18 cellular contexts compared by ENCODE assay signal in genomic region chrX:97096385-97096784, GRCh38.
DNase-seq lines count a peak whose midpoint lies in the region; ATAC-seq, FAIRE-seq and TF ChIP-seq lines count a peak whose summit lies in the region.
"Had no signal": no experiment of that assay in that cellular context is flagged by ENCODE, and none has a peak within 500 bp of the region (broad histone marks: within the 10 kb centered on the region; RNA-seq: fewer than 3 reads in every experiment).

No MANE protein-coding gene starts in this region.

- SMC1A ChIA-PET in GM12878 (lab: Charles Lee; ENCODE audit: uncharacterized antibody, unreplicated experiment) = interaction anchor here (1.0 kb wide), 1 partner anchor 57 kb away, joined by 3 read pairs; no protein-coding TSS in a partner anchor

- no peak overlapping the region for H2BK120ac ChIP-seq in neuronal stem cell (ENCODE audit: low read depth, low read length)

- H3K14ac ChIP-seq in neuronal stem cell (ENCODE audit: low read length) = no peak overlapping the region

- H3K23ac ChIP-seq in neuronal stem cell (ENCODE audit: low read depth, low read length, poor library complexity) = no peak overlapping the region

- TF ChIP-seq POLR2A in GM12878 (IDR thresholded peaks at IDR 0.05; ENCODE audit: low read depth, low read length) = no peak

- H3K4me1 ChIP-seq in GM12878 (ENCODE audit: control insufficient read depth, insufficient read depth, low read length) (no peaks in the 10 kb centered on the region), neuronal stem cell (ENCODE audit: control insufficient read depth in 2 of 2, insufficient read depth in 1 of 2, low read depth in 1 of 2, low read length in 2 of 2) (no peaks in the 10 kb centered on the region)

- H3K27ac ChIP-seq in GM12878 (ENCODE audit: control insufficient read depth, insufficient read depth) (no peak overlapping the region), neuronal stem cell (replicated peaks; ENCODE audit: low read length) (no peak overlapping the region)

- no peak for TF ChIP-seq EP300 in GM12878 (IDR thresholded peaks at IDR 0.05; ENCODE audit: borderline replicate concordance in 1 of 2, control insufficient read depth in 1 of 2, low read depth in 2 of 2, low read length in 2 of 2)

- H3K79me1 ChIP-seq in neuronal stem cell (ENCODE audit: low read depth, low read length) = no peaks in the 10 kb centered on the region

- H4K20me1 ChIP-seq in GM12878 (ENCODE audit: control insufficient read depth, insufficient read depth) = no peaks in the 10 kb centered on the region

- H3K27me3 ChIP-seq in H7 (ENCODE audit: control insufficient read depth, insufficient read depth, low read length) (no peaks in the 10 kb centered on the region), GM12878 (replicated peaks in 1 of 2; ENCODE audit: control insufficient read depth in 2 of 2, insufficient read depth in 2 of 2, low read length in 1 of 2) (no peaks in the 10 kb centered on the region), neuronal stem cell (ENCODE audit: control insufficient read depth in 3 of 3, insufficient read depth in 3 of 3, low read depth in 1 of 3, low read length in 3 of 3) (peaks cover 0 to 3% (median 0%) of the 10 kb centered on the region in 3 experiments)

- CTCF ChIA-PET in GM12878 (lab: Yijun Ruan, JAX) = no interaction called here

- no peak overlapping the region for H3K4me3 ChIP-seq in H7 (ENCODE audit: insufficient read depth, low read depth, low read length)
- H3K4me3 ChIP-seq in GM12878 = no peak overlapping the region
- no peak overlapping the region for H3K4me3 ChIP-seq in neuronal stem cell (ENCODE audit: low read length in 2 of 2)

- 54% methylated on average over 2 of the region's 2 CpGs for WGBS in GM12878 (ENCODE audit: insufficient coverage, insufficient replicate concordance, low lambda C conversion rate, missing lambda C conversion rate)
- no CpG with 5 or more reads among the region's 2 CpGs for WGBS in neuronal stem cell (ENCODE audit: extremely low coverage in 2 of 2, insufficient read length in 2 of 2, insufficient replicate concordance in 1 of 2), 2 donors

- no peak overlapping the region for H2BK5ac ChIP-seq in neuronal stem cell (ENCODE audit: low read length)

- in situ Hi-C loops in GM12878 (cut with MboI) = no loop called here

- ATAC-seq in GM12878 (no peak), GM21717 (IDR thresholded peaks at IDR 0.05; ENCODE audit: unreplicated experiment) (no peak), sciatic nerve (no peak)

- H3K9me3 ChIP-seq in GM12878 (replicated peaks; ENCODE audit: control insufficient read depth, insufficient read depth, low read length) = no peaks in the 10 kb centered on the region
- no peaks in the 10 kb centered on the region for H3K9me3 ChIP-seq in neuronal stem cell (replicated peaks in 1 of 2; ENCODE audit: control insufficient read depth in 2 of 2, insufficient read depth in 1 of 2, low read depth in 1 of 2, low read length in 2 of 2)

- POLR2A ChIA-PET in GM12878 (lab: Charles Lee) = no interaction called here

- H3K36me3 ChIP-seq in H7 (replicated peaks; ENCODE audit: control insufficient read depth, insufficient read depth, low read length) = no peaks in the 10 kb centered on the region
- H3K36me3 ChIP-seq in GM12878 (ENCODE audit: control insufficient read depth in 2 of 2, insufficient read depth in 2 of 2, low read length in 1 of 2) = no peaks in the 10 kb centered on the region
- no peaks in the 10 kb centered on the region for H3K36me3 ChIP-seq in neuronal stem cell (replicated peaks in 1 of 2; ENCODE audit: control insufficient read depth in 2 of 2, insufficient read depth in 2 of 2, low read length in 2 of 2)

- no peak overlapping the region for H4K91ac ChIP-seq in neuronal stem cell (ENCODE audit: low read depth, low read length, poor library complexity)

- H3K4me2 ChIP-seq in GM12878 (ENCODE audit: control insufficient read depth, insufficient read depth) (no peak overlapping the region), neuronal stem cell (ENCODE audit: insufficient read depth, low read length, poor library complexity, severe bottlenecking) (no peak overlapping the region)

- H2AFZ ChIP-seq in GM12878 (ENCODE audit: control insufficient read depth, low read depth, low read length) = no peak overlapping the region
- H2AFZ ChIP-seq in neuronal stem cell (ENCODE audit: low read length) = peak overlapping the region; percentile 65

- no peak for TF ChIP-seq RAD21 in GM12878 (IDR thresholded peaks at IDR 0.05; ENCODE audit: insufficient read depth, low read depth, low read length)

- DNase-seq in NCI-H2107 treated with DMSO at 0.1 percent for 48 hours (lab: John Stamatoyannopoulos, UW; ENCODE audit: unreplicated experiment) (peak; percentile 26), NCI-H2107 (lab: John Stamatoyannopoulos, UW) (no peak), H7 (peak; percentile 19), GM12878 (ENCODE audit: low read depth, low spot score) (no peak), neuronal stem cell (ENCODE audit: low spot score) (no peak), sciatic nerve (ENCODE audit: low spot score) (no peak)
- DNase-seq in activated CD4-positive, alpha-beta T cell treated with anti-CD3 and anti-CD28 coated beads, Interleukin-2, amount 50 U/mL, for 4 hours = no peak
- DNase-seq: CD4-positive, alpha-beta memory T cell; EL; HCEC 1CT; IMR-90; Kasumi-1; NCI-H1417 treated with DMSO at 0.1 percent for 48 hours; NCI-H2081 treated with DMSO at 0.1 percent for 48 hours; NCI-H774; SHP77 treated with DMSO at 0.1 percent for 48 hours had no signal

- H4K8ac ChIP-seq in neuronal stem cell (ENCODE audit: low read depth, low read length) = no peak overlapping the region

- H3K79me2 ChIP-seq in GM12878 (ENCODE audit: control insufficient read depth, insufficient read depth, low read length) = no peaks in the 10 kb centered on the region

- intact Hi-C loops in GM12878 (cut with micrococcal nuclease; ENCODE audit: unreplicated experiment) = no loop called here
- intact Hi-C loops in sciatic nerve (cut with DNase I) = no loop called here

- FAIRE-seq in GM12878 (lab: Jason Lieb, UNC) = no peak
- FAIRE-seq: A204.1 had no signal

- no peak overlapping the region for H3K9ac ChIP-seq in GM12878 (ENCODE audit: control insufficient read depth, insufficient read depth, low read length)
- H3K9ac ChIP-seq in neuronal stem cell (ENCODE audit: low read depth, low read length, poor library complexity) = no peak overlapping the region

- H3K4ac ChIP-seq in neuronal stem cell (ENCODE audit: low read length) = no peak overlapping the region

- no peak overlapping the region for H2AK5ac ChIP-seq in neuronal stem cell (ENCODE audit: low read depth, low read length)

- H2BK12ac ChIP-seq in neuronal stem cell (ENCODE audit: low read length) = no peak overlapping the region

- RAD21 ChIA-PET in GM12878 (lab: Charles Lee; ENCODE audit: unreplicated experiment) = no interaction called here

- no peak overlapping the region for H2BK15ac ChIP-seq in neuronal stem cell (ENCODE audit: low read length)

- no peak overlapping the region for H3K18ac ChIP-seq in neuronal stem cell (ENCODE audit: low read length)

- BruUV-seq in GM12878 (replicated peaks; lab: Mats Ljungman, UMichigan) = no TSS peak

- TF ChIP-seq CTCF in GM12878 (IDR thresholded peaks at IDR 0.05 in 2 of 3, conservative IDR thresholded peaks at IDR 0.05 in 1 of 3; ENCODE audit: control insufficient read depth in 2 of 3, extremely low read depth in 1 of 3, insufficient read depth in 1 of 3, low read depth in 3 of 3, low read length in 3 of 3) = no peak

TF ChIP-seq in GM12878, 131 proteins besides CTCF, POLR2A, EP300 and RAD21:
- TF ChIP-seq ZNF207 (IDR thresholded peaks at IDR 0.05; ENCODE audit: borderline replicate concordance) (no peak), MEF2B (IDR thresholded peaks at IDR 0.05; ENCODE audit: partially characterized antibody, poor library complexity, severe bottlenecking) (peak; percentile 19), FOS (IDR thresholded peaks at IDR 0.05; ENCODE audit: borderline replicate concordance, extremely low read depth, insufficient read length) (no peak)

Comparison
In these comparisons a context has a peak if more than half of its experiments do, and no peak if none do; other contexts are left out.
1. DNase-seq: peak in NCI-H2107 treated with DMSO at 0.1 percent for 48 hours (single experiment) and H7 (single experiment); none in NCI-H2107 (single experiment), GM12878 (single experiment), neuronal stem cell (single experiment), activated CD4-positive, alpha-beta T cell treated with anti-CD3 and anti-CD28 coated beads, Interleukin-2, amount 50 U/mL, for 4 hours (0 of 2) and sciatic nerve (single experiment).